In genomic region chr7:73828107-73828803, GRCh38 we compare ENCODE assay signal across 8 cellular contexts. TPM values are rescaled to one million over a fixed set of nuclear protein-coding genes. Genes with fewer than 3 reads are reported as not detected.
A peak's percentile ranks its signal among the peaks of the same experiment; 100 is the strongest.
DNase-seq lines count a peak whose midpoint lies in the region; ATAC-seq and TF ChIP-seq lines count a peak whose summit lies in the region.

No MANE protein-coding gene starts in this region.

- peak overlapping the region; percentile 5 for H3K4me3 Mint-ChIP-seq in natural killer cell

- no peaks in the 10 kb centered on the region for H3K9me3 Mint-ChIP-seq in natural killer cell

- H3K4me1 Mint-ChIP-seq in natural killer cell = peaks cover 25 to 26% of the 10 kb centered on the region in 2 donors

- peak; percentile 70 to 83 (median 76) for ATAC-seq in natural killer cell
- ATAC-seq in HG02938 (IDR thresholded peaks at IDR 0.05; ENCODE audit: unreplicated experiment) = no peak
- no peak for ATAC-seq in HG03342 (IDR thresholded peaks at IDR 0.05; ENCODE audit: unreplicated experiment)

- H3K27ac Mint-ChIP-seq in natural killer cell = peak overlapping the region in 1 of 2 donors; percentile 68

- H3K36me3 Mint-ChIP-seq in natural killer cell = no peaks in the 10 kb centered on the region

- DNase-seq in AG08396 (ENCODE audit: low spot score) (peak; percentile 57), HK-2 (ENCODE audit: unreplicated experiment) (peak; percentile 85), NCI-H82 treated with DMSO at 0.1 percent for 48 hours (lab: John Stamatoyannopoulos, UW; ENCODE audit: unreplicated experiment) (peak; percentile 42), choroid plexus epithelial cell (ENCODE audit: low read depth) (peak; percentile 28), natural killer cell (no peak), cortex of kidney (lab: John Stamatoyannopoulos, UW) (no peak)

- H3K4me3 ChIP-seq in choroid plexus epithelial cell (ENCODE audit: low read depth, low read length) = no peak overlapping the region

- intact Hi-C loops in natural killer cell (cut with micrococcal nuclease) = no loop called here

- no peak for TF ChIP-seq CTCF in choroid plexus epithelial cell (conservative IDR thresholded peaks at IDR 0.05; ENCODE audit: low read depth, low read length)
- TF ChIP-seq CTCF in natural killer cell (IDR thresholded peaks at IDR 0.05) = no peak

- peaks cover 18 to 31% of the 10 kb centered on the region in 2 donors for H3K27me3 Mint-ChIP-seq in natural killer cell (ENCODE audit: low read depth in 2 of 2)

RNA-seq across cellular contexts. Expression of gene CLDN4, which starts 2.5 kb away (rescaled TPM):
- total RNA-seq in natural killer cell = under 1 TPM; 0.09 to 0.30 (median 0.20) TPM

RNA-seq across cellular contexts. Expression of gene METTL27, which starts 14.1 kb away (rescaled TPM):
- total RNA-seq in natural killer cell = 1 to 10 TPM in 1 of 3 donors, not detected in 2; 1.2 TPM

RNA-seq across cellular contexts. Expression of gene TMEM270, which starts 32.7 kb away (rescaled TPM):
- total RNA-seq in natural killer cell = not detected

RNA-seq across cellular contexts. Expression of gene CLDN3, which starts 58.2 kb away (rescaled TPM):
- not detected for total RNA-seq in natural killer cell

Comparison
In these comparisons a context has a peak if more than half of its experiments do, and no peak if none do; other contexts are left out.
1. DNase-seq: peak in AG08396 (single experiment), HK-2 (single experiment), NCI-H82 treated with DMSO at 0.1 percent for 48 hours (single experiment) and choroid plexus epithelial cell (single experiment); none in natural killer cell (single experiment) and cortex of kidney (single experiment).
2. ATAC-seq: peak in natural killer cell (3 of 3); none in HG02938 (single experiment) and HG03342 (single experiment).